ENCODE assay signal across 12 cellular contexts in the genomic region with DNA sequence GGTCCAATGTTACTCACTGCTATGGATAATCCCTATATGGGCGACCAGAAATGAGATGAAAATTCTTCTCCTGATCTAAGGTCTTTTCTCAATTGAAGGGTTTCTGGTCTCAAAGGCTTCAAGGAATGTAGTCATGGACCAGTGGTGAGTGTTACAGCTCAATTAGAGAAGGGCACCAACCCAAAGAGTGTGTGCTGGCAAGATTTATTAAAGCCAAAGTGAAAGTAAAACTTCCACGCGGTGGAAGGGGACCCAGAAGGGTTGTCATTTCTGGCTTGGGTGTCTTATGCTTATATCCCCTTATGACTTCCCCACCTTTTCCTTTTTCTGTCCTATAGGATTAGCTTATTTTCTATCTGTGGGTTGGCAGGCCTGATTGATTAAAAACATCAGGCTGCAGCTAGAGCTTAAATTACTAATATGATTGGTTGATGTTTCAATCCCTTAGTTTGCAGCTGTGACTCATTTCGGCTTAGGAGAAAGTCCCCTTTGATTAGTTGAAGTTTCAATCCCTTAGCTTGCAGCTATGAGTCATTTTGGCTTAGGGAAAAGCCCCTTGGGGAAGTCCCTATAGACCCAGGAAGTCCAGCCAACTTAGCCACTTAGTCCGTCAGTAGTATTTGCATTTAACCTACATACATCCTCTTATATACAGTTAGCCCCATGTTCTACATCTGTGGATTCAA.
DNase-seq lines count a peak whose midpoint lies in the region; ATAC-seq and TF ChIP-seq lines count a peak whose summit lies in the region.
"Had no signal": no experiment of that assay in that cellular context is flagged by ENCODE, and none has a peak within 500 bp of the region (broad histone marks: within the 10 kb centered on the region; RNA-seq: fewer than 3 reads in every experiment).

No MANE protein-coding gene starts in this region.

- H3K27me3 Mint-ChIP-seq in CD8-positive, alpha-beta T cell (ENCODE audit: low read depth), result no peaks in the 10 kb centered on the region

- peaks cover 40% of the 10 kb centered on the region for H3K4me1 Mint-ChIP-seq in CD8-positive, alpha-beta T cell (ENCODE audit: low read depth)

- peak overlapping the region; percentile 74 for H3K4me3 Mint-ChIP-seq in CD8-positive, alpha-beta T cell

- no peaks in the 10 kb centered on the region for H3K27me3 ChIP-seq in CD8-positive, alpha-beta T cell (ENCODE audit: insufficient read depth, low read length)
- H3K27me3 ChIP-seq in MG63, result no peaks in the 10 kb centered on the region
- H3K27me3 ChIP-seq in A673 (replicated peaks; ENCODE audit: insufficient read depth, low read depth, low read length, poor library complexity), result no peaks in the 10 kb centered on the region

- intact Hi-C loops in CD8-positive, alpha-beta T cell (cut with DNase I, micrococcal nuclease), result loop anchor here in 1 of 2 experiments (10.0 kb wide), 1 partner anchor 640 kb away; a partner anchor contains a TSS
- intact Hi-C loops in A673 (cut with micrococcal nuclease; ENCODE audit: unreplicated experiment), result no loop called here

- peaks cover 13% of the 10 kb centered on the region for H3K4me1 ChIP-seq in CD8-positive, alpha-beta T cell (ENCODE audit: insufficient read depth, low read length)
- no peaks in the 10 kb centered on the region for H3K4me1 ChIP-seq in A673 (ENCODE audit: insufficient read depth, low read length, poor library complexity, severe bottlenecking)

- POLR2A ChIA-PET in CD8-positive, alpha-beta T cell (lab: Charles Lee), result no interaction called here
- POLR2A ChIA-PET in A673 (lab: Charles Lee; ENCODE audit: low non-redundant PET), result no interaction called here

- peak overlapping the region; percentile 45 for H3K27ac ChIP-seq in CD8-positive, alpha-beta T cell (ENCODE audit: low read depth, low read length)
- H3K27ac ChIP-seq in A673 (ENCODE audit: low read depth, low read length, poor library complexity, severe bottlenecking), result no peak overlapping the region

- DNase-seq in CD8-positive, alpha-beta T cell, result peak in 1 of 7 experiments; percentile 20
- peak; percentile 13 for DNase-seq in MG63
- DNase-seq in epithelial cell of proximal tubule (ENCODE audit: low read depth), result peak; percentile 63
- no peak for DNase-seq in islet precursor cell
- no peak for DNase-seq in HUDEP-2 (lab: John Stamatoyannopoulos, UW; ENCODE audit: unreplicated experiment in 76 of 76)
- DNase-seq in A673 (ENCODE audit: low spot score), result no peak
- DNase-seq: cerebellar nuclear complex, NCI-H187, retina had no signal

- H3K36me3 ChIP-seq in CD8-positive, alpha-beta T cell (ENCODE audit: insufficient read depth, low read length), result no peaks in the 10 kb centered on the region
- H3K36me3 ChIP-seq in MG63 (no peaks in the 10 kb centered on the region), A673 (ENCODE audit: insufficient read depth, low read length, poor library complexity, severe bottlenecking) (no peaks in the 10 kb centered on the region)

- H3K27ac Mint-ChIP-seq in CD8-positive, alpha-beta T cell, result peak overlapping the region; percentile 70

- TF ChIP-seq CTCF in CD8-positive, alpha-beta T cell (IDR thresholded peaks at IDR 0.05), result no peak
- TF ChIP-seq CTCF in epithelial cell of proximal tubule (conservative IDR thresholded peaks at IDR 0.05; ENCODE audit: low read depth, low read length) (no peak), A673 (conservative IDR thresholded peaks at IDR 0.05; ENCODE audit: low read depth, low read length) (no peak)

- no TSS peak for BruUV-seq in A673 (replicated peaks; lab: Mats Ljungman, UMichigan)

- peak overlapping the region; percentile 43 for H3K4me3 ChIP-seq in CD8-positive, alpha-beta T cell (ENCODE audit: low read depth, low read length)
- H3K4me3 ChIP-seq in MG63 (no peak overlapping the region), epithelial cell of proximal tubule (ENCODE audit: low read depth, low read length) (peak overlapping the region; percentile 31), A673 (ENCODE audit: low read depth, low read length, poor library complexity, severe bottlenecking) (no peak overlapping the region)

- H3K36me3 Mint-ChIP-seq in CD8-positive, alpha-beta T cell, result no peaks in the 10 kb centered on the region

- no peaks in the 10 kb centered on the region for H3K9me3 Mint-ChIP-seq in CD8-positive, alpha-beta T cell

- no peaks in the 10 kb centered on the region for H3K9me3 ChIP-seq in CD8-positive, alpha-beta T cell (ENCODE audit: low read length)
- H3K9me3 ChIP-seq in MG63, result no peaks in the 10 kb centered on the region
- no peaks in the 10 kb centered on the region for H3K9me3 ChIP-seq in A673 (ENCODE audit: low read depth, low read length, poor library complexity, severe bottlenecking)

- peak; percentile 29 for ATAC-seq in CD8-positive, alpha-beta T cell
- ATAC-seq in GM21447 (IDR thresholded peaks at IDR 0.05; ENCODE audit: unreplicated experiment) (peak; percentile 59), HG03135 (IDR thresholded peaks at IDR 0.05; ENCODE audit: unreplicated experiment) (no peak)
- ATAC-seq: HCT116 had no signal

- CTCF ChIA-PET in CD8-positive, alpha-beta T cell (lab: Charles Lee), result no interaction called here
- CTCF ChIA-PET in A673 (lab: Charles Lee), result no interaction called here

Comparison
In these comparisons a context has a peak if more than half of its experiments do, and no peak if none do; other contexts are left out.
1. DNase-seq: peak in MG63 (single experiment) and epithelial cell of proximal tubule (single experiment); none in islet precursor cell (single experiment), HUDEP-2 (0 of 76) and A673 (single experiment).
2. H3K4me3 ChIP-seq: peak in CD8-positive, alpha-beta T cell (single experiment) and epithelial cell of proximal tubule (single experiment); none in MG63 (single experiment) and A673 (single experiment).